Comparison of ENCODE assay signal across 22 cellular contexts in the genomic region with DNA sequence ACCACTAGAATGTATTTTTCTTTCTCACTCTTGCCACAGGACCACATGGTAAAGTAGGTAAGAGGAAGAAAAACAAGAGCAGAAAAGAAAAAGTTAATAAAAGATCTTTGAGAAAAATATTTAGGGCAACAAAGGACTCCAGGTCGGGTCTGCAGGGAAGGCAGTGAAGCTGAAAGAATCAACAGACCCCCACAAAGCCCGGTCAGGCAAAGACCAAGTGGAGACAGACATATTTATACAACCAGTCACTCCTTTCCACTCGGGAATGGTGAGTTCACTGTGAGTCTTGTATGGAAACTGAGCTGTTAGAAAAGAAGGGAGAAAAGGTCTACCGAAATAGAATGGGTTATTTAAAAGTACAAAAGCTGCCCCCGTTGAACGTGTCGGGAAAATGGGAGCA. TPM values are rescaled to one million over a fixed set of nuclear protein-coding genes. Genes with fewer than 3 reads are reported as not detected.
DNase-seq lines count a peak whose midpoint lies in the region; ATAC-seq and TF ChIP-seq lines count a peak whose summit lies in the region.
"Had no signal": no experiment of that assay in that cellular context is flagged by ENCODE, and none has a peak within 500 bp of the region (broad histone marks: within the 10 kb centered on the region; RNA-seq: fewer than 3 reads in every experiment).

No MANE protein-coding gene starts in this region.

- TF ChIP-seq POLR2A in prostate gland (IDR thresholded peaks at IDR 0.05) = no peak

- H3K4me2 ChIP-seq in neuronal stem cell (ENCODE audit: insufficient read depth, low read length, poor library complexity, severe bottlenecking) = peak overlapping the region; percentile 11

- no peak overlapping the region for H3K4me3 Mint-ChIP-seq in activated CD4-positive, alpha-beta T cell treated with anti-CD3 and anti-CD28 coated beads, Interleukin-2, amount 10 ng/mL, durations not matched to agents 24 days and 14 days
- H3K4me3 Mint-ChIP-seq in T-cell (no peak overlapping the region), endothelial cell (ENCODE audit: unreplicated experiment) (no peak overlapping the region)
- H3K4me3 Mint-ChIP-seq: B cell had no signal

- peak overlapping the region; percentile 42 for H2AFZ ChIP-seq in neuronal stem cell (ENCODE audit: low read length)

- WGBS in neuronal stem cell (ENCODE audit: extremely low coverage in 2 of 2, insufficient read length in 2 of 2, insufficient replicate concordance in 1 of 2), 2 donors = no CpG with 5 or more reads among the region's 7 CpGs
- WGBS in prostate gland = 68% methylated on average over 7 of the region's 7 CpGs

- no peak overlapping the region for H3K23ac ChIP-seq in neuronal stem cell (ENCODE audit: low read depth, low read length, poor library complexity)

- no peak for DNase-seq in activated CD4-positive, alpha-beta T cell treated with anti-CD3 and anti-CD28 coated beads, Interleukin-2, amount 10 ng/mL, durations not matched to agents 24 days and 14 days
- no peak for DNase-seq in activated CD4-positive, alpha-beta T cell treated with anti-CD3 and anti-CD28 coated beads for 1 hour
- DNase-seq in T-cell = no peak
- DNase-seq in kidney glomerular epithelial cell (lab: John Stamatoyannopoulos, UW) = peak; percentile 43
- peak; percentile 27 for DNase-seq in neuronal stem cell (ENCODE audit: low spot score)
- DNase-seq in prostate gland (ENCODE audit: low spot score) = no peak
- no peak for DNase-seq in G401 (ENCODE audit: low spot score)
- no peak for DNase-seq in endothelial cell (ENCODE audit: low spot score)
- DNase-seq: activated CD4-positive, CD25-positive, alpha-beta regulatory T cell; amniotic stem cell; GOT3; midbrain; MV-4-11; NCI-H1694 treated with DMSO at 0.1 percent for 48 hours; RPMI8226; stimulated activated CD4-positive, alpha-beta T cell treated with anti-CD3 and anti-CD28 coated beads, Interleukin-2, amount 100 ng/mL, for 48 hours; stimulated activated naive CD4-positive, alpha-beta T cell treated with Interleukin-2 at 50 U/mL for 16 hours; T1000; transverse colon had no signal

- H3K27ac Mint-ChIP-seq in activated CD4-positive, alpha-beta T cell treated with anti-CD3 and anti-CD28 coated beads, Interleukin-2, amount 10 ng/mL, durations not matched to agents 24 days and 14 days = peak overlapping the region; percentile 85
- H3K27ac Mint-ChIP-seq in T-cell (peak overlapping the region; percentile 93 to 96), endothelial cell (ENCODE audit: unreplicated experiment) (no peak overlapping the region)
- H3K27ac Mint-ChIP-seq: B cell had no signal

- no peak for ATAC-seq in T-cell (replicated peaks in 1 of 4)
- ATAC-seq: left lobe of liver had no signal

- H3K4ac ChIP-seq in neuronal stem cell (ENCODE audit: low read length) = no peak overlapping the region

- H3K27me3 ChIP-seq in neuronal stem cell (ENCODE audit: control insufficient read depth in 3 of 3, insufficient read depth in 3 of 3, low read depth in 1 of 3, low read length in 3 of 3) = no peaks in the 10 kb centered on the region
- H3K27me3 ChIP-seq in prostate gland (replicated peaks; ENCODE audit: insufficient read depth) = no peaks in the 10 kb centered on the region
- H3K27me3 ChIP-seq: cardiac muscle cell, transverse colon had no signal

- H3K4me1 ChIP-seq in neuronal stem cell (ENCODE audit: control insufficient read depth in 2 of 2, insufficient read depth in 1 of 2, low read depth in 1 of 2, low read length in 2 of 2) (peaks cover 8 to 9% of the 10 kb centered on the region in 2 donors), prostate gland (replicated peaks) (no peaks in the 10 kb centered on the region)

- H3K4me1 Mint-ChIP-seq in activated CD4-positive, alpha-beta T cell treated with anti-CD3 and anti-CD28 coated beads, Interleukin-2, amount 10 ng/mL, durations not matched to agents 24 days and 14 days = peaks cover 31% of the 10 kb centered on the region
- H3K4me1 Mint-ChIP-seq in T-cell = peaks cover 33 to 44% (median 34%) of the 10 kb centered on the region in 3 donors
- H3K4me1 Mint-ChIP-seq in endothelial cell (ENCODE audit: unreplicated experiment) = peaks cover 29% of the 10 kb centered on the region

- no peak overlapping the region for H2BK12ac ChIP-seq in neuronal stem cell (ENCODE audit: low read length)

- TF ChIP-seq CTCF in prostate gland (IDR thresholded peaks at IDR 0.05) (no peak), endothelial cell (IDR thresholded peaks at IDR 0.05; ENCODE audit: unreplicated experiment) (no peak)

- CTCF ChIA-PET in T-cell (lab: Charles Lee) = interaction anchor here (0.8 to 1.6 kb wide), 4 partner anchors 12 to 28 kb away, joined by 3 to 4 read pairs (median 3); partner anchors contain the start of gene RSU1 (in 1 of the 2)

- H3K36me3 Mint-ChIP-seq in activated CD4-positive, alpha-beta T cell treated with anti-CD3 and anti-CD28 coated beads, Interleukin-2, amount 10 ng/mL, durations not matched to agents 24 days and 14 days (ENCODE audit: low read depth) = peaks cover 67% of the 10 kb centered on the region
- H3K36me3 Mint-ChIP-seq in T-cell = peaks cover 45% of the 10 kb centered on the region
- H3K36me3 Mint-ChIP-seq in endothelial cell (ENCODE audit: low read depth, unreplicated experiment) = peaks cover 35% of the 10 kb centered on the region

- H2BK120ac ChIP-seq in neuronal stem cell (ENCODE audit: low read depth, low read length) = no peak overlapping the region

- intact Hi-C loops in activated CD4-positive, alpha-beta T cell treated with anti-CD3 and anti-CD28 coated beads, Interleukin-2, amount 10 ng/mL, durations not matched to agents 24 days and 14 days (cut with micrococcal nuclease) = no loop called here
- intact Hi-C loops in prostate gland (cut with DNase I) = no loop called here

- H2AK5ac ChIP-seq in neuronal stem cell (ENCODE audit: low read depth, low read length) = no peak overlapping the region

- peaks cover 18% of the 10 kb centered on the region for H3K9me3 Mint-ChIP-seq in activated CD4-positive, alpha-beta T cell treated with anti-CD3 and anti-CD28 coated beads, Interleukin-2, amount 10 ng/mL, durations not matched to agents 24 days and 14 days
- H3K9me3 Mint-ChIP-seq in T-cell (peaks cover 0 to 4% (median 3%) of the 10 kb centered on the region in 3 donors), endothelial cell (ENCODE audit: unreplicated experiment) (no peaks in the 10 kb centered on the region)

- H4K8ac ChIP-seq in neuronal stem cell (ENCODE audit: low read depth, low read length) = no peak overlapping the region

- no peaks in the 10 kb centered on the region for H3K9me3 ChIP-seq in neuronal stem cell (replicated peaks in 1 of 2; ENCODE audit: control insufficient read depth in 2 of 2, insufficient read depth in 1 of 2, low read depth in 1 of 2, low read length in 2 of 2)
- no peaks in the 10 kb centered on the region for H3K9me3 ChIP-seq in prostate gland
- H3K9me3 ChIP-seq: transverse colon had no signal

- H3K18ac ChIP-seq in neuronal stem cell (ENCODE audit: low read length) = no peak overlapping the region

- H3K9ac ChIP-seq in neuronal stem cell (ENCODE audit: low read depth, low read length, poor library complexity) = no peak overlapping the region

- H4K91ac ChIP-seq in neuronal stem cell (ENCODE audit: low read depth, low read length, poor library complexity) = no peak overlapping the region

- H3K79me1 ChIP-seq in neuronal stem cell (ENCODE audit: low read depth, low read length) = no peaks in the 10 kb centered on the region

- peak overlapping the region; percentile 41 for H3K27ac ChIP-seq in neuronal stem cell (replicated peaks; ENCODE audit: low read length)
- H3K27ac ChIP-seq in prostate gland = no peak overlapping the region
- H3K27ac ChIP-seq: cardiac muscle cell, transverse colon had no signal

- no peak overlapping the region for H2BK5ac ChIP-seq in neuronal stem cell (ENCODE audit: low read length)

- no peaks in the 10 kb centered on the region for H3K36me3 ChIP-seq in neuronal stem cell (replicated peaks in 1 of 2; ENCODE audit: control insufficient read depth in 2 of 2, insufficient read depth in 2 of 2, low read length in 2 of 2)
- H3K36me3 ChIP-seq in prostate gland = no peaks in the 10 kb centered on the region
- H3K36me3 ChIP-seq: cardiac muscle cell, transverse colon had no signal

- no peaks in the 10 kb centered on the region for H3K27me3 Mint-ChIP-seq in activated CD4-positive, alpha-beta T cell treated with anti-CD3 and anti-CD28 coated beads, Interleukin-2, amount 10 ng/mL, durations not matched to agents 24 days and 14 days
- H3K27me3 Mint-ChIP-seq in T-cell (no peaks in the 10 kb centered on the region), endothelial cell (ENCODE audit: unreplicated experiment) (peaks cover 5% of the 10 kb centered on the region)
- H3K27me3 Mint-ChIP-seq: B cell had no signal

- H3K4me3 ChIP-seq in neuronal stem cell (ENCODE audit: low read length in 2 of 2) (no peak overlapping the region), prostate gland (no peak overlapping the region)
- H3K4me3 ChIP-seq: cardiac muscle cell, transverse colon had no signal

- in situ Hi-C loops in G401 (cut with HindIII; ENCODE audit: low sequenced_read_pairs) = no loop called here

- H3K14ac ChIP-seq in neuronal stem cell (ENCODE audit: low read length) = no peak overlapping the region

- H2BK15ac ChIP-seq in neuronal stem cell (ENCODE audit: low read length) = no peak overlapping the region

- POLR2A ChIA-PET in T-cell (lab: Charles Lee) = interaction anchor here in 1 of 2 donors (1.1 kb wide), 1 partner anchor 28 kb away, joined by 4 read pairs; the partner anchor contains the start of gene RSU1

RNA-seq across cellular contexts. Expression of gene RSU1, which starts 28.0 kb away (rescaled TPM):
- total RNA-seq in activated CD4-positive, alpha-beta T cell treated with anti-CD3 and anti-CD28 coated beads, Interleukin-2, amount 10 ng/mL, durations not matched to agents 24 days and 14 days = 44.5 and 47.4 TPM in 2 replicates
- 10 to 100 TPM; 49.5 to 60.4 (median 58.1) TPM for total RNA-seq in T-cell
- 36.1 TPM for polyA plus RNA-seq in neuronal stem cell (2013, experiment 1 of 2)
- 36.0 TPM for polyA plus RNA-seq in neuronal stem cell (2013, experiment 2 of 2)
- total RNA-seq in prostate gland = 10 to 100 TPM; 32.2 to 49.3 TPM
- 14.9 and 26.7 TPM in 2 replicates for total RNA-seq in G401 (2014; rRNA removed; shearing (Covaris generic))
- 118 TPM for total RNA-seq in endothelial cell (ENCODE audit: unreplicated experiment)

Comparison
In these comparisons a context has a peak if more than half of its experiments do, and no peak if none do; other contexts are left out.
1. DNase-seq: peak in kidney glomerular epithelial cell (single experiment) and neuronal stem cell (single experiment); none in activated CD4-positive, alpha-beta T cell treated with anti-CD3 and anti-CD28 coated beads, Interleukin-2, amount 10 ng/mL, durations not matched to agents 24 days and 14 days (single experiment), activated CD4-positive, alpha-beta T cell treated with anti-CD3 and anti-CD28 coated beads for 1 hour (single experiment), T-cell (0 of 34), prostate gland (single experiment), G401 (single experiment) and endothelial cell (single experiment).